8 cellular contexts compared by ENCODE assay signal in the genomic region with DNA sequence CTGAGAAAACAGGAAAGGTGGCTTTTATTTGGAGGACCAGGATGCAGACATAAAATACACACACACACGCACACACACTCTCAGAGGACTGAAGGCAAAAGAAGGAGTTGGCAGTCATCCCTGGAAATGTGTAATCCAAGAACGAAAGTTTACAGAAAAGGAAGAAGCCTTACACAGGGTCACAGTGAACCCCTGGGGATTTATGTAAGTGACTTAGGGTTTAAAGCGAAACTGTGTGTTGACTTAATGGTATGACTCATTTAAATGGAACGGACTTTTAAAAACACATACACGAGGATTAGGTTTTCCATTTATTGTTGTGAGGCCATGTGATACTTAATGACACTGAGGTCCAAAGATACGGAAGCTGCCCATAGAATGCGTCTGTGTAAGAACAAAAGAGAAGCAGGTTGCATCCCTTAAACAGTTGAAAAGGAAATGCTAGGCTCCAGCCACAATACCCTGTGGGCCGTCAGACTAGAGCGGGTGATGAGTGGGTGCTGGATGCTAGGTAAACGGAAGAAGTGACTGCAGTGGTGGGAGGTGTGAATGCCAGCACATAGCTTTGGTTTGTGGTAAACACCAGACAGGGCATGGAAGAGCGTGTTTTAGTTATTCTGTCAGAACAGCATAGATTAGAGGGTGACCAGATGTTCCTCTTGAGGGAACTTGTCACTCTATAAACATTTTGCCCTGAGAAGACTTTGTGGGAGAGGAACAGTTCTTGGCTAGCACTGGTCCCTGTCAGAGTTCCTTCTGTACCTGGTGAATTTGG. TPM values are rescaled to one million over a fixed set of nuclear protein-coding genes. Genes with fewer than 3 reads are reported as not detected.
DNase-seq lines count a peak whose midpoint lies in the region; FAIRE-seq and TF ChIP-seq lines count a peak whose summit lies in the region.

No MANE protein-coding gene starts in this region.

- WGBS in thyroid gland, 2 donors, result 28 to 29% methylated on average over 11 of the region's 11 CpGs

- H3K27ac Mint-ChIP-seq in HFFc6, result peak overlapping the region; percentile 89
- peak overlapping the region; percentile 5 for H3K27ac Mint-ChIP-seq in activated CD4-positive, alpha-beta memory T cell treated with anti-CD3 and anti-CD28 coated beads, Interleukin-2, amount 10 ng/mL, durations not matched to agents 7 days and 5 days

- no peak overlapping the region for H3K4me3 ChIP-seq in endothelial cell of umbilical vein (replicated peaks in 1 of 3; ENCODE audit: insufficient read depth in 1 of 3, low read depth in 1 of 3, low read length in 3 of 3)
- no peak overlapping the region for H3K4me3 ChIP-seq in thyroid gland (replicated peaks in 1 of 3)

- peak overlapping the region; percentile 64 for H3K9ac ChIP-seq in endothelial cell of umbilical vein (replicated peaks; ENCODE audit: extremely low read depth, insufficient read depth, low read length)

- peak overlapping the region; percentile 80 for H3K4me3 Mint-ChIP-seq in HFFc6
- H3K4me3 Mint-ChIP-seq in activated CD4-positive, alpha-beta memory T cell treated with anti-CD3 and anti-CD28 coated beads, Interleukin-2, amount 10 ng/mL, durations not matched to agents 7 days and 5 days, result peak overlapping the region; percentile 11

- H3K27me3 ChIP-seq in endothelial cell of umbilical vein (ENCODE audit: control insufficient read depth in 2 of 2, insufficient read depth in 2 of 2, low read length in 2 of 2) (no peaks in the 10 kb centered on the region), thyroid gland (no peaks in the 10 kb centered on the region)

- no peaks in the 10 kb centered on the region for H3K9me3 Mint-ChIP-seq in HFFc6
- H3K9me3 Mint-ChIP-seq in activated CD4-positive, alpha-beta memory T cell treated with anti-CD3 and anti-CD28 coated beads, Interleukin-2, amount 10 ng/mL, durations not matched to agents 7 days and 5 days, result no peaks in the 10 kb centered on the region

- H3K9me3 ChIP-seq in endothelial cell of umbilical vein (replicated peaks; ENCODE audit: control insufficient read depth, insufficient read depth, low read length) (no peaks in the 10 kb centered on the region), thyroid gland (no peaks in the 10 kb centered on the region)

- POLR2A ChIA-PET in GM10248 (lab: Yijun Ruan, JAX), result no interaction called here
- POLR2A ChIA-PET in activated CD4-positive, alpha-beta memory T cell treated with anti-CD3 and anti-CD28 coated beads, Interleukin-2, amount 10 ng/mL, durations not matched to agents 7 days and 5 days (lab: Charles Lee), result interaction anchor here (0.9 to 2.2 kb wide), 3 partner anchors 10 to 22 kb away, joined by 3 to 19 read pairs (median 5); a partner anchor contains a TSS
- POLR2A ChIA-PET in endothelial cell of umbilical vein (lab: Charles Lee), result interaction anchor here (0.7 to 3.7 kb wide), 7 partner anchors 17 to 287 kb away, joined by 3 to 21 read pairs (median 6); a partner anchor contains a TSS

- H3K36me3 ChIP-seq in endothelial cell of umbilical vein (ENCODE audit: control insufficient read depth in 2 of 2, extremely low read depth in 1 of 2, insufficient read depth in 2 of 2, low read length in 2 of 2) (no peaks in the 10 kb centered on the region), thyroid gland (no peaks in the 10 kb centered on the region)

- H2AFZ ChIP-seq in endothelial cell of umbilical vein (ENCODE audit: low read depth, low read length), result no peak overlapping the region

- dilution Hi-C loops in endothelial cell of umbilical vein (cut with MboI; ENCODE audit: extremely low pct_ligation_motif_present, low sequenced_read_pairs), result no loop called here

- TF ChIP-seq CTCF in GM10248 (IDR thresholded peaks at IDR 0.05; ENCODE audit: control extremely low read depth, extremely low read depth, low read depth, missing control alignments) (no peak), HFFc6 (IDR thresholded peaks at IDR 0.05) (no peak), endothelial cell of umbilical vein (IDR thresholded peaks at IDR 0.05; ENCODE audit: extremely low read depth in 1 of 2, insufficient read depth in 1 of 2, low read depth in 1 of 2, low read length in 2 of 2) (no peak), thyroid gland (IDR thresholded peaks at IDR 0.05) (no peak)

- no peaks in the 10 kb centered on the region for H3K36me3 Mint-ChIP-seq in HFFc6 (ENCODE audit: low read depth)
- H3K36me3 Mint-ChIP-seq in activated CD4-positive, alpha-beta memory T cell treated with anti-CD3 and anti-CD28 coated beads, Interleukin-2, amount 10 ng/mL, durations not matched to agents 7 days and 5 days (ENCODE audit: low read depth), result no peaks in the 10 kb centered on the region

- H3K27ac ChIP-seq in endothelial cell of umbilical vein (ENCODE audit: insufficient read depth, low read depth, low read length) (peak overlapping the region; percentile 95), thyroid gland (peak overlapping the region; percentile 52 to 78 (median 72))

- H3K79me2 ChIP-seq in endothelial cell of umbilical vein (ENCODE audit: control insufficient read depth, insufficient read depth, low read length), result no peaks in the 10 kb centered on the region

- peak overlapping the region; percentile 2 for H3K4me2 ChIP-seq in endothelial cell of umbilical vein (ENCODE audit: insufficient read depth, low read length)

- no TSS peak for BruUV-seq in endothelial cell of umbilical vein (replicated peaks; lab: Mats Ljungman, UMichigan)

- intact Hi-C loops in endothelial cell of umbilical vein (cut with micrococcal nuclease), result loop anchor here (1.0 to 5.0 kb wide), 8 partner anchors 16 to 409 kb away; a partner anchor contains a TSS
- intact Hi-C loops in thyroid gland (cut with DNase I), result no loop called here

- peak; percentile 99 for FAIRE-seq in endothelial cell of umbilical vein (lab: Jason Lieb, UNC)

- no peaks in the 10 kb centered on the region for H3K9me1 ChIP-seq in endothelial cell of umbilical vein (replicated peaks; ENCODE audit: control insufficient read depth, extremely low read depth, insufficient read depth, low read length)

- peaks cover 43% of the 10 kb centered on the region for H3K4me1 ChIP-seq in endothelial cell of umbilical vein (ENCODE audit: control insufficient read depth, extremely low read depth, insufficient read depth, low read length)
- H3K4me1 ChIP-seq in thyroid gland, result peaks cover 8 to 26% of the 10 kb centered on the region in 2 donors

- peak; percentile 68 for DNase-seq in GM10248 (ENCODE audit: extremely low spot score)
- peak; percentile 96 for DNase-seq in HFFc6
- peak; percentile 76 for DNase-seq in NCI-H1105 treated with DMSO at 0.1 percent for 48 hours (lab: John Stamatoyannopoulos, UW)
- DNase-seq in activated CD4-positive, alpha-beta memory T cell treated with anti-CD3 and anti-CD28 coated beads, Interleukin-2, amount 10 ng/mL, durations not matched to agents 7 days and 5 days, result peak; percentile 79
- peak; percentile 100 for DNase-seq in endothelial cell of umbilical vein (ENCODE audit: low read depth, low spot score)
- DNase-seq in occipital lobe (lab: John Stamatoyannopoulos, UW), result peak; percentile 50
- DNase-seq in thyroid gland, result peak; percentile 59
- no peak for DNase-seq in iPS-NIHi7 (ENCODE audit: extremely low spot score)

- peaks cover 44% of the 10 kb centered on the region for H3K4me1 Mint-ChIP-seq in HFFc6 (ENCODE audit: low read depth)
- H3K4me1 Mint-ChIP-seq in activated CD4-positive, alpha-beta memory T cell treated with anti-CD3 and anti-CD28 coated beads, Interleukin-2, amount 10 ng/mL, durations not matched to agents 7 days and 5 days, result peaks cover 21% of the 10 kb centered on the region

- TF ChIP-seq POLR2A in endothelial cell of umbilical vein (IDR thresholded peaks at IDR 0.05; ENCODE audit: low read depth, low read length) (peak; percentile 55), thyroid gland (IDR thresholded peaks at IDR 0.05) (peak in 1 of 2 donors; percentile 30)

- peaks cover 2% of the 10 kb centered on the region for H3K27me3 Mint-ChIP-seq in HFFc6 (ENCODE audit: insufficient read depth)
- peaks cover 43% of the 10 kb centered on the region for H3K27me3 Mint-ChIP-seq in activated CD4-positive, alpha-beta memory T cell treated with anti-CD3 and anti-CD28 coated beads, Interleukin-2, amount 10 ng/mL, durations not matched to agents 7 days and 5 days

- no peaks in the 10 kb centered on the region for H4K20me1 ChIP-seq in endothelial cell of umbilical vein (replicated peaks; ENCODE audit: control insufficient read depth, extremely low read depth, insufficient read depth, low read length)

- CTCF ChIA-PET in GM10248 (lab: Yijun Ruan, JAX), result interaction anchor here (0.7 to 4.2 kb wide), 6 partner anchors 10 to 353 kb away, joined by 3 to 22 read pairs (median 5); a partner anchor contains a TSS
- CTCF ChIA-PET in activated CD4-positive, alpha-beta memory T cell treated with anti-CD3 and anti-CD28 coated beads, Interleukin-2, amount 10 ng/mL, durations not matched to agents 7 days and 5 days (lab: Charles Lee), result interaction anchor here (0.9 to 3.0 kb wide), 4 partner anchors 10 to 43 kb away, joined by 3 to 10 read pairs (median 4); a partner anchor contains a TSS
- CTCF ChIA-PET in endothelial cell of umbilical vein (lab: Charles Lee), result interaction anchor here (0.9 to 5.1 kb wide), 13 partner anchors 10 to 395 kb away, joined by 3 to 39 read pairs (median 5); a partner anchor contains a TSS

RNA-seq across cellular contexts. Expression of a gene that starts 21.6 kb away (rescaled TPM):
- 10 to 100 TPM; 33.4 to 45.6 (median 39.2) TPM for total RNA-seq in HFFc6 (2021; fragmentation: NEBNext Ultra II Directional; extraction: Animal tissue kit (Norgen Biotek cat#: 25700))
- 10 to 100 TPM; 24.3 to 30.1 TPM for total RNA-seq in activated CD4-positive, alpha-beta memory T cell treated with anti-CD3 and anti-CD28 coated beads, Interleukin-2, amount 10 ng/mL, durations not matched to agents 7 days and 5 days
- total RNA-seq in endothelial cell of umbilical vein (74.5 and 78.6 TPM in 2 replicates), occipital lobe (35.4 TPM), thyroid gland (10 to 100 TPM; 13.6 to 28.5 (median 15.1) TPM)
- 16.1 and 21.5 TPM in 2 replicates for polyA plus RNA-seq in endothelial cell of umbilical vein
- polyA plus RNA-seq in endothelial cell of umbilical vein (2011; cell fraction: cytosol; rRNA removed), result 19.8 and 20.6 TPM in 2 replicates
- polyA plus RNA-seq in endothelial cell of umbilical vein (2011; cell fraction: nucleus; rRNA removed), result 20.5 and 20.7 TPM in 2 replicates
- 34.1 and 55.5 TPM in 2 replicates for polyA plus RNA-seq in endothelial cell of umbilical vein (2012)
- polyA minus RNA-seq in endothelial cell of umbilical vein, result 34.3 and 40.4 TPM in 2 replicates
- 9.3 TPM for polyA minus RNA-seq in endothelial cell of umbilical vein (2011; cell fraction: cytosol; rRNA and poly(A)+ RNA removed)
- polyA minus RNA-seq in endothelial cell of umbilical vein (2011; cell fraction: nucleus; rRNA and poly(A)+ RNA removed), result 62.3 and 75.3 TPM in 2 replicates

RNA-seq across cellular contexts. Expression of a gene that starts 38.6 kb away (rescaled TPM):
- 10 to 100 TPM; 20.6 to 26.1 (median 22.7) TPM for total RNA-seq in HFFc6 (2021; fragmentation: NEBNext Ultra II Directional; extraction: Animal tissue kit (Norgen Biotek cat#: 25700))
- 10 to 100 TPM; 21.4 to 22.6 TPM for total RNA-seq in activated CD4-positive, alpha-beta memory T cell treated with anti-CD3 and anti-CD28 coated beads, Interleukin-2, amount 10 ng/mL, durations not matched to agents 7 days and 5 days
- total RNA-seq in endothelial cell of umbilical vein (26.7 and 29.1 TPM in 2 replicates), occipital lobe (21.5 TPM), thyroid gland (10 to 100 TPM in 3 of 4 donors, 1 to 10 TPM in 1; 9.0 to 28.7 (median 17.5) TPM)
- 22.7 and 23.1 TPM in 2 replicates for polyA plus RNA-seq in endothelial cell of umbilical vein
- 16.6 and 24.4 TPM in 2 replicates for polyA plus RNA-seq in endothelial cell of umbilical vein (2011; cell fraction: cytosol; rRNA removed)
- polyA plus RNA-seq in endothelial cell of umbilical vein (2011; cell fraction: nucleus; rRNA removed), result 36.8 and 37.9 TPM in 2 replicates
- polyA plus RNA-seq in endothelial cell of umbilical vein (2012), result 24.0 and 26.5 TPM in 2 replicates
- 14.5 and 16.4 TPM in 2 replicates for polyA minus RNA-seq in endothelial cell of umbilical vein
- 9.8 TPM for polyA minus RNA-seq in endothelial cell of umbilical vein (2011; cell fraction: cytosol; rRNA and poly(A)+ RNA removed)
- 25.7 and 39.7 TPM in 2 replicates for polyA minus RNA-seq in endothelial cell of umbilical vein (2011; cell fraction: nucleus; rRNA and poly(A)+ RNA removed)
